In genomic region chr2:204145197-204146190, GRCh38 we compare ENCODE assay signal across 7 cellular contexts.
DNase-seq lines count a peak whose midpoint lies in the region; ATAC-seq and TF ChIP-seq lines count a peak whose summit lies in the region.

No MANE protein-coding gene starts in this region.

- H3K27me3 ChIP-seq in iPS DF 6.9 (ENCODE audit: control insufficient read depth, insufficient read depth, low read length) = no peaks in the 10 kb centered on the region
- H3K27me3 ChIP-seq in skeletal muscle satellite cell (ENCODE audit: control insufficient read depth, insufficient read depth, low read length) = peaks cover 43% of the 10 kb centered on the region

- TF ChIP-seq CTCF in astrocyte of the spinal cord (IDR thresholded peaks at IDR 0.05; ENCODE audit: low read depth, low read length) = peak; percentile 96

- WGBS in iPS DF 6.9 (ENCODE audit: insufficient coverage, insufficient read length) = no CpG with 5 or more reads among the region's 21 CpGs

- in situ Hi-C loops in astrocyte of the spinal cord (cut with HindIII; ENCODE audit: low sequenced_read_pairs) = no loop called here

- ATAC-seq in GM18499 (IDR thresholded peaks at IDR 0.05; ENCODE audit: insufficient read depth, unreplicated experiment) (peak; percentile 94), HG02885 (IDR thresholded peaks at IDR 0.05; ENCODE audit: poor library complexity, unreplicated experiment) (peak; percentile 99)

- H3K9me3 ChIP-seq in iPS DF 6.9 (ENCODE audit: control insufficient read depth, insufficient read depth, low read length) = no peaks in the 10 kb centered on the region
- no peaks in the 10 kb centered on the region for H3K9me3 ChIP-seq in skeletal muscle satellite cell (replicated peaks; ENCODE audit: low read length)

- H3K9ac ChIP-seq in skeletal muscle satellite cell (ENCODE audit: low read depth, low read length) = peak overlapping the region; percentile 22

- peak overlapping the region; percentile 81 for H3K4me2 ChIP-seq in skeletal muscle satellite cell (ENCODE audit: low read length)

- H3K36me3 ChIP-seq in iPS DF 6.9 (ENCODE audit: control insufficient read depth, insufficient read depth, low read length) (no peaks in the 10 kb centered on the region), skeletal muscle satellite cell (ENCODE audit: insufficient read depth, low read length) (no peaks in the 10 kb centered on the region)

- peak overlapping the region; percentile 19 for H3K4me3 ChIP-seq in astrocyte of the spinal cord (ENCODE audit: low read depth, low read length)
- H3K4me3 ChIP-seq in iPS DF 6.9 (ENCODE audit: low read length) = no peak overlapping the region
- peak overlapping the region; percentile 67 for H3K4me3 ChIP-seq in skeletal muscle satellite cell (ENCODE audit: low read length)

- DNase-seq in NCI-H146 (lab: John Stamatoyannopoulos, UW) (peak; percentile 74), T1000 (lab: John Stamatoyannopoulos, UW) (peak; percentile 60), astrocyte of the spinal cord (ENCODE audit: low read depth, low spot score) (peak; percentile 67), iPS DF 6.9 (ENCODE audit: low read depth, low spot score) (peak; percentile 66)

- no peak overlapping the region for H3K27ac ChIP-seq in iPS DF 6.9 (ENCODE audit: low read length)

- H3K4me1 ChIP-seq in iPS DF 6.9 (ENCODE audit: control insufficient read depth, insufficient read depth, low read length) (no peaks in the 10 kb centered on the region), skeletal muscle satellite cell (ENCODE audit: control insufficient read depth, insufficient read depth, low read length) (no peaks in the 10 kb centered on the region)
